Comparison of ENCODE assay signal across 1 cellular context in genomic region chr9:134128727-134129679, GRCh38.
TF ChIP-seq lines count a peak whose summit lies in the region.

No MANE protein-coding gene starts in this region.

TF ChIP-seq in IMR-90, 13 proteins besides CTCF, POLR2A, EP300 and RAD21 (continued from another document):
- TF ChIP-seq MAFK (IDR thresholded peaks at IDR 0.05; ENCODE audit: low read depth, low read length) (no peak), CEBPB (IDR thresholded peaks at IDR 0.05; ENCODE audit: low read depth, low read length) (no peak), RFX5 (IDR thresholded peaks at IDR 0.05; ENCODE audit: low read depth, low read length) (no peak), FOS (IDR thresholded peaks at IDR 0.05; ENCODE audit: low read depth, low read length) (no peak)
